In genomic region chrX:9542765-9543119, GRCh38 we compare ENCODE assay signal across 18 cellular contexts.
DNase-seq lines count a peak whose midpoint lies in the region; ATAC-seq and TF ChIP-seq lines count a peak whose summit lies in the region.
"Had no signal": no experiment of that assay in that cellular context is flagged by ENCODE, and none has a peak within 500 bp of the region (broad histone marks: within the 10 kb centered on the region; RNA-seq: fewer than 3 reads in every experiment).

No MANE protein-coding gene starts in this region.

- H3K4me3 ChIP-seq in heart left ventricle (no peak overlapping the region), gastrocnemius medialis (no peak overlapping the region)
- H3K4me3 ChIP-seq: transverse colon had no signal

- H3K4me1 ChIP-seq in heart left ventricle, result no peaks in the 10 kb centered on the region
- H3K4me1 ChIP-seq in gastrocnemius medialis, result peaks cover 0 to 2% of the 10 kb centered on the region in 2 donors
- H3K4me1 ChIP-seq: BE2C had no signal

- intact Hi-C loops in heart left ventricle (cut with DNase I), result no loop called here
- intact Hi-C loops in gastrocnemius medialis (cut with DNase I; ENCODE audit: low total_unique reads), result no loop called here

- TF ChIP-seq CTCF in heart left ventricle (IDR thresholded peaks at IDR 0.05) (no peak), gastrocnemius medialis (IDR thresholded peaks at IDR 0.05 in 4 of 5, conservative IDR thresholded peaks at IDR 0.05 in 1 of 5) (no peak)

- WGBS in heart left ventricle, 4 donors, result 58 to 67% (median 62%) methylated on average over 12 of the region's 12 CpGs

- H3K36me3 ChIP-seq in heart left ventricle, result no peaks in the 10 kb centered on the region
- no peaks in the 10 kb centered on the region for H3K36me3 ChIP-seq in gastrocnemius medialis
- H3K36me3 ChIP-seq: BE2C, transverse colon had no signal

- H3K27me3 ChIP-seq in heart left ventricle (peaks cover 0 to 4% (median 0%) of the 10 kb centered on the region in 9 donors), gastrocnemius medialis (no peaks in the 10 kb centered on the region)
- H3K27me3 ChIP-seq: BE2C, transverse colon had no signal

- H3K27ac ChIP-seq in heart left ventricle (no peak overlapping the region), gastrocnemius medialis (peak overlapping the region in 3 of 4 donors; percentile 33 to 47 (median 35))
- H3K27ac ChIP-seq: transverse colon had no signal

- H3K9me3 ChIP-seq in heart left ventricle, result no peaks in the 10 kb centered on the region
- no peaks in the 10 kb centered on the region for H3K9me3 ChIP-seq in gastrocnemius medialis
- H3K9me3 ChIP-seq: BE2C, transverse colon had no signal

- in situ Hi-C loops in gastrocnemius medialis (cut with MboI; ENCODE audit: low sequenced_read_pairs in 4 of 4), result no loop called here

- ATAC-seq in heart left ventricle (peak in 3 of 4 donors; percentile 76 to 84 (median 83)), gastrocnemius medialis (peak; percentile 92 to 96), GM19324 (IDR thresholded peaks at IDR 0.05; ENCODE audit: low FRiP score, unreplicated experiment) (no peak)
- ATAC-seq: activated CD4-positive, CD25-positive, alpha-beta regulatory T cell treated with anti-CD3 and anti-CD28 coated beads, Interleukin-2, amount 50 U/mL, for 24 hours; naive thymus-derived CD4-positive, alpha-beta T cell had no signal

- TF ChIP-seq POLR2A in heart left ventricle (IDR thresholded peaks at IDR 0.05) (no peak), gastrocnemius medialis (IDR thresholded peaks at IDR 0.05) (no peak)

- DNase-seq in NCI-H82 (lab: John Stamatoyannopoulos, UW) (peak; percentile 40), NCI-H82 treated with DMSO at 0.1 percent for 48 hours (lab: John Stamatoyannopoulos, UW; ENCODE audit: unreplicated experiment) (no peak), NCI-H2029 (lab: John Stamatoyannopoulos, UW) (peak; percentile 38), heart left ventricle (no peak), gastrocnemius medialis (peak; percentile 39 to 57), amniotic stem cell (lab: John Stamatoyannopoulos, UW) (no peak)
- no peak for DNase-seq in stimulated activated CD8-positive, alpha-beta memory T cell treated with anti-CD3 and anti-CD28 coated beads, Interleukin-4, amount 100 ng/mL, for 48 hours
- DNase-seq: activated CD4-positive, alpha-beta memory T cell treated with anti-CD3 and anti-CD28 coated beads for 36 hours; activated CD8-positive, alpha-beta memory T cell treated with anti-CD3 and anti-CD28 coated beads, Interleukin-2, amount 50 U/mL, for 4 hours; CD8-positive, alpha-beta memory T cell; Karpas-422; naive thymus-derived CD4-positive, alpha-beta T cell; NCI-H1694; stimulated activated CD4-positive, alpha-beta T cell treated with anti-CD3 and anti-CD28 coated beads, Interleukin-2, amount 100 ng/mL, for 48 hours; transverse colon had no signal

Comparison
In these comparisons a context has a peak if more than half of its experiments do, and no peak if none do; other contexts are left out.
1. DNase-seq: peak in NCI-H82 (single experiment), NCI-H2029 (single experiment) and gastrocnemius medialis (2 of 2); none in NCI-H82 treated with DMSO at 0.1 percent for 48 hours (single experiment), heart left ventricle (0 of 5), amniotic stem cell (single experiment) and stimulated activated CD8-positive, alpha-beta memory T cell treated with anti-CD3 and anti-CD28 coated beads, Interleukin-4, amount 100 ng/mL, for 48 hours (single experiment).
2. H3K27ac ChIP-seq: peak in gastrocnemius medialis (3 of 4); none in heart left ventricle (0 of 12).